1 cellular context compared by ENCODE assay signal in genomic region chr10:98886686-98887085, GRCh38.
TF ChIP-seq lines count a peak whose summit lies in the region.

No MANE protein-coding gene starts in this region.

TF ChIP-seq in GM23338, 12 proteins besides CTCF, POLR2A, EP300 and RAD21 (continued from another document):
- TF ChIP-seq, protein P1, sequence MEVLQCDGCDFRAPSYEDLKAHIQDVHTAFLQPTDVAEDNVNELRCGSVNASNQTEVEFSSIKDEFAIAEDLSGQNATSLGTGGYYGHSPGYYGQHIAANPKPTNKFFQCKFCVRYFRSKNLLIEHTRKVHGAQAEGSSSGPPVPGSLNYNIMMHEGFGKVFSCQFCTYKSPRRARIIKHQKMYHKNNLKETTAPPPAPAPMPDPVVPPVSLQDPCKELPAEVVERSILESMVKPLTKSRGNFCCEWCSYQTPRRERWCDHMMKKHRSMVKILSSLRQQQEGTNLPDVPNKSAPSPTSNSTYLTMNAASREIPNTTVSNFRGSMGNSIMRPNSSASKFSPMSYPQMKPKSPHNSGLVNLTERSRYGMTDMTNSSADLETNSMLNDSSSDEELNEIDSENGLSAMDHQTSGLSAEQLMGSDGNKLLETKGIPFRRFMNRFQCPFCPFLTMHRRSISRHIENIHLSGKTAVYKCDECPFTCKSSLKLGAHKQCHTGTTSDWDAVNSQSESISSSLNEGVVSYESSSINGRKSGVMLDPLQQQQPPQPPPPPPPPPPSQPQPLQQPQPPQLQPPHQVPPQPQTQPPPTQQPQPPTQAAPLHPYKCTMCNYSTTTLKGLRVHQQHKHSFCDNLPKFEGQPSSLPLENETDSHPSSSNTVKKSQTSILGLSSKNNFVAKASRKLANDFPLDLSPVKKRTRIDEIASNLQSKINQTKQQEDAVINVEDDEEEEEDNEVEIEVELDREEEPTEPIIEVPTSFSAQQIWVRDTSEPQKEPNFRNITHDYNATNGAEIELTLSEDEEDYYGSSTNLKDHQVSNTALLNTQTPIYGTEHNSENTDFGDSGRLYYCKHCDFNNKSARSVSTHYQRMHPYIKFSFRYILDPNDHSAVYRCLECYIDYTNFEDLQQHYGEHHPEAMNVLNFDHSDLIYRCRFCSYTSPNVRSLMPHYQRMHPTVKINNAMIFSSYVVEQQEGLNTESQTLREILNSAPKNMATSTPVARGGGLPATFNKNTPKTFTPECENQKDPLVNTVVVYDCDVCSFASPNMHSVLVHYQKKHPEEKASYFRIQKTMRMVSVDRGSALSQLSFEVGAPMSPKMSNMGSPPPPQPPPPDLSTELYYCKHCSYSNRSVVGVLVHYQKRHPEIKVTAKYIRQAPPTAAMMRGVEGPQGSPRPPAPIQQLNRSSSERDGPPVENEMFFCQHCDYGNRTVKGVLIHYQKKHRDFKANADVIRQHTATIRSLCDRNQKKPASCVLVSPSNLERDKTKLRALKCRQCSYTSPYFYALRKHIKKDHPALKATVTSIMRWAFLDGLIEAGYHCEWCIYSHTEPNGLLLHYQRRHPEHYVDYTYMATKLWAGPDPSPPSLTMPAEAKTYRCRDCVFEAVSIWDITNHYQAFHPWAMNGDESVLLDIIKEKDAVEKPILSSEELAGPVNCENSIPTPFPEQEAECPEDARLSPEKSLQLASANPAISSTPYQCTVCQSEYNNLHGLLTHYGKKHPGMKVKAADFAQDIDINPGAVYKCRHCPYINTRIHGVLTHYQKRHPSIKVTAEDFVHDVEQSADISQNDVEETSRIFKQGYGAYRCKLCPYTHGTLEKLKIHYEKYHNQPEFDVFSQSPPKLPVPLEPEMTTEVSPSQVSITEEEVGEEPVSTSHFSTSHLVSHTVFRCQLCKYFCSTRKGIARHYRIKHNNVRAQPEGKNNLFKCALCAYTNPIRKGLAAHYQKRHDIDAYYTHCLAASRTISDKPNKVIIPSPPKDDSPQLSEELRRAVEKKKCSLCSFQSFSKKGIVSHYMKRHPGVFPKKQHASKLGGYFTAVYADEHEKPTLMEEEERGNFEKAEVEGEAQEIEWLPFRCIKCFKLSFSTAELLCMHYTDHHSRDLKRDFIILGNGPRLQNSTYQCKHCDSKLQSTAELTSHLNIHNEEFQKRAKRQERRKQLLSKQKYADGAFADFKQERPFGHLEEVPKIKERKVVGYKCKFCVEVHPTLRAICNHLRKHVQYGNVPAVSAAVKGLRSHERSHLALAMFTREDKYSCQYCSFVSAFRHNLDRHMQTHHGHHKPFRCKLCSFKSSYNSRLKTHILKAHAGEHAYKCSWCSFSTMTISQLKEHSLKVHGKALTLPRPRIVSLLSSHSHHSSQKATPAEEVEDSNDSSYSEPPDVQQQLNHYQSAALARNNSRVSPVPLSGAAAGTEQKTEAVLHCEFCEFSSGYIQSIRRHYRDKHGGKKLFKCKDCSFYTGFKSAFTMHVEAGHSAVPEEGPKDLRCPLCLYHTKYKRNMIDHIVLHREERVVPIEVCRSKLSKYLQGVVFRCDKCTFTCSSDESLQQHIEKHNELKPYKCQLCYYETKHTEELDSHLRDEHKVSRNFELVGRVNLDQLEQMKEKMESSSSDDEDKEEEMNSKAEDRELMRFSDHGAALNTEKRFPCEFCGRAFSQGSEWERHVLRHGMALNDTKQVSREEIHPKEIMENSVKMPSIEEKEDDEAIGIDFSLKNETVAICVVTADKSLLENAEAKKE (CRISPR knock-in tag; IDR thresholded peaks at IDR 0.05) = no peak
- TF ChIP-seq STAT1 (IDR thresholded peaks at IDR 0.05; ENCODE audit: unreplicated experiment) = no peak
- TF ChIP-seq ZNF114 (CRISPR knock-in tag; IDR thresholded peaks at IDR 0.05) = no peak
